In genomic region chr7:105269397-105269796, GRCh38 we compare ENCODE assay signal across 1 cellular context.
TF ChIP-seq lines count a peak whose summit lies in the region.

No MANE protein-coding gene starts in this region.

TF ChIP-seq in K562, 482 proteins besides CTCF, POLR2A, EP300 and RAD21 (continued from another document):
- TF ChIP-seq RBM34 (IDR thresholded peaks at IDR 0.05; ENCODE audit: borderline replicate concordance, insufficient read depth, low read length) (0 out of 2 replicates have a peak, but pooled peaks have one; percentile 23), ARID1B (IDR thresholded peaks at IDR 0.05) (0 out of 2 replicates have a peak, but pooled peaks have one; percentile 46), VEZF1 (CRISPR knock-in tag; IDR thresholded peaks at IDR 0.05) (peak; percentile 33; the same call in 1 of the 2 replicates), DEAF1 (CRISPR knock-in tag; IDR thresholded peaks at IDR 0.05) (0 out of 2 replicates have a peak, but pooled peaks have one; percentile 5), PCBP2 (IDR thresholded peaks at IDR 0.05; ENCODE audit: low read depth, low read length, poor library complexity, severe bottlenecking) (peak; percentile 38), ZNF551 (CRISPR knock-in tag; IDR thresholded peaks at IDR 0.05) (peak; percentile 67; the same call in 1 of the 2 replicates), MGA (IDR thresholded peaks at IDR 0.05) (peak; percentile 20; the same call in 1 of the 2 replicates), NCOA2 (IDR thresholded peaks at IDR 0.05; ENCODE audit: partially characterized antibody in 2 of 2) (peak in 1 of 2 experiments; percentile 54), ZNF318 (IDR thresholded peaks at IDR 0.05; ENCODE audit: borderline replicate concordance in 1 of 2, low read depth in 1 of 2) (peak in 1 of 2 experiments; percentile 92; a peak in 1 of 4 replicates), PTTG1 (tag; IDR thresholded peaks at IDR 0.05; ENCODE audit: low read depth) (0 out of 2 replicates have a peak, but pooled peaks have one; percentile 46), EWSR1 (IDR thresholded peaks at IDR 0.05; ENCODE audit: borderline replicate concordance, low read depth, partially characterized antibody) (peak; percentile 25), EP400 (IDR thresholded peaks at IDR 0.05) (peak; percentile 36; the same call in 1 of the 2 replicates), ATF1 (CRISPR knock-in tag; IDR thresholded peaks at IDR 0.05) (no peak), ATF1 (tag; IDR thresholded peaks at IDR 0.05) (0 out of 2 replicates have a peak, but pooled peaks have one; percentile 9), SMARCC2 (IDR thresholded peaks at IDR 0.05; ENCODE audit: low read depth) (no peak), DACH1 (IDR thresholded peaks at IDR 0.05; ENCODE audit: partially characterized antibody) (peak; percentile 6), MCM3 (IDR thresholded peaks at IDR 0.05) (no peak), SMARCA4 (IDR thresholded peaks at IDR 0.05) (0 out of 2 replicates have a peak, but pooled peaks have one; percentile 40), ZNF3 (CRISPR knock-in tag; IDR thresholded peaks at IDR 0.05) (0 out of 2 replicates have a peak, but pooled peaks have one; percentile 45), CREB5 (CRISPR knock-in tag; IDR thresholded peaks at IDR 0.05) (no peak), GATAD2B (IDR thresholded peaks at IDR 0.05; ENCODE audit: borderline replicate concordance) (0 out of 2 replicates have a peak, but pooled peaks have one; percentile 19)
